ENCODE assay signal across 10 cellular contexts in genomic region chr2:110867078-110867477, GRCh38.
"Had no signal": no experiment of that assay in that cellular context is flagged by ENCODE, and none has a peak within 500 bp of the region (broad histone marks: within the 10 kb centered on the region; RNA-seq: fewer than 3 reads in every experiment).

No MANE protein-coding gene starts in this region.

- H3K27ac Mint-ChIP-seq: WTC11 had no signal

- H3K9me3 ChIP-seq: body of pancreas had no signal

- H3K27me3 ChIP-seq: body of pancreas, hepatocyte had no signal

- H3K4me3 Mint-ChIP-seq: activated T-cell treated with anti-CD3 and anti-CD28 coated beads, Interleukin-2, amount 50 U/mL, for 4 hours; central memory CD8-positive, alpha-beta T cell; WTC11 had no signal

- H3K36me3 Mint-ChIP-seq: WTC11 had no signal

- DNase-seq: activated CD8-positive, alpha-beta memory T cell treated with anti-CD3 and anti-CD28 coated beads for 24 hours; activated naive CD4-positive, alpha-beta T cell; activated T-cell treated with anti-CD3 and anti-CD28 coated beads, Interleukin-2, amount 50 U/mL, for 4 hours; body of pancreas; left ventricle myocardium superior; mesendoderm; trophoblast cell had no signal

- H3K4me1 ChIP-seq: body of pancreas had no signal

- H3K27ac ChIP-seq: body of pancreas, hepatocyte had no signal

- H3K4me3 ChIP-seq: body of pancreas, hepatocyte had no signal

- H3K9me3 Mint-ChIP-seq: activated T-cell treated with anti-CD3 and anti-CD28 coated beads, Interleukin-2, amount 50 U/mL, for 4 hours; central memory CD8-positive, alpha-beta T cell; WTC11 had no signal
